ENCODE assay signal across 14 cellular contexts in genomic region chr12:62520361-62520760, GRCh38.
"Had no signal": no experiment of that assay in that cellular context is flagged by ENCODE, and none has a peak within 500 bp of the region (broad histone marks: within the 10 kb centered on the region; RNA-seq: fewer than 3 reads in every experiment).

No MANE protein-coding gene starts in this region.

- DNase-seq: activated CD4-positive, alpha-beta T cell treated with anti-CD3 and anti-CD28 coated beads, Interleukin-2, amount 10 ng/mL, durations not matched to agents 24 days and 14 days; activated CD8-positive, alpha-beta T cell treated with anti-CD3 and anti-CD28 coated beads for 36 hours; activated naive CD4-positive, alpha-beta T cell; activated naive CD8-positive, alpha-beta T cell treated with anti-CD3 and anti-CD28 coated beads for 36 hours; activated T-cell treated with anti-CD3 and anti-CD28 coated beads, Interleukin-2, amount 50 U/mL, for 1 hour; amniotic stem cell; naive thymus-derived CD8-positive, alpha-beta T cell; ovary; small intestine; stimulated activated CD4-positive, alpha-beta T cell treated with anti-CD3 and anti-CD28 coated beads, Interleukin-15, amount 100 ng/mL, for 24 hours; stimulated activated CD4-positive, alpha-beta T cell treated with anti-CD3 and anti-CD28 coated beads, Interleukin-4, amount 100 ng/mL, for 1 hour; stimulated activated naive CD8-positive, alpha-beta T cell treated with anti-CD3 and anti-CD28 coated beads, Interleukin-15, amount 100 ng/mL, for 72 hours; T-helper 9 cell; testis had no signal
